In genomic region chr18:79394438-79395307, GRCh38 we compare ENCODE assay signal across 8 cellular contexts. TPM values are rescaled to one million over a fixed set of nuclear protein-coding genes. Genes with fewer than 3 reads are reported as not detected.
DNase-seq lines count a peak whose midpoint lies in the region; ATAC-seq lines count a peak whose summit lies in the region.

No MANE protein-coding gene starts in this region.

- peaks cover 16% of the 10 kb centered on the region for H3K36me3 Mint-ChIP-seq in activated naive CD8-positive, alpha-beta T cell treated with anti-CD3 and anti-CD28 coated beads, Interleukin-2, amount 50 U/mL, for 24 hours (ENCODE audit: low read depth)

- H3K9me3 Mint-ChIP-seq in activated naive CD8-positive, alpha-beta T cell treated with anti-CD3 and anti-CD28 coated beads, Interleukin-2, amount 50 U/mL, for 24 hours: no peaks in the 10 kb centered on the region

- peak overlapping the region; percentile 73 for H3K4me3 Mint-ChIP-seq in activated naive CD8-positive, alpha-beta T cell treated with anti-CD3 and anti-CD28 coated beads, Interleukin-2, amount 50 U/mL, for 24 hours

- DNase-seq in OCI-M1 (lab: John Stamatoyannopoulos, UW): peak; percentile 49
- DNase-seq in activated naive CD8-positive, alpha-beta T cell treated with anti-CD3 and anti-CD28 coated beads, Interleukin-2, amount 50 U/mL, for 24 hours: peak; percentile 86
- peak; percentile 70 for DNase-seq in stimulated activated CD4-positive, alpha-beta T cell treated with anti-CD3 and anti-CD28 coated beads, Interleukin-12 subunit alpha, Interleukin-12 subunit beta, amount 100 ng/mL, for 4 hours
- DNase-seq in mesenteric fat pad (ENCODE audit: low spot score): no peak

- ATAC-seq in GM18498 (IDR thresholded peaks at IDR 0.05; ENCODE audit: unreplicated experiment) (peak; percentile 3), HG03139 (IDR thresholded peaks at IDR 0.05; ENCODE audit: unreplicated experiment) (no peak), HG02763 (IDR thresholded peaks at IDR 0.05; ENCODE audit: unreplicated experiment) (no peak)
- peak; percentile 71 for ATAC-seq in activated naive CD8-positive, alpha-beta T cell treated with anti-CD3 and anti-CD28 coated beads, Interleukin-2, amount 50 U/mL, for 24 hours

- H3K4me1 ChIP-seq in iPS-15b (ENCODE audit: control insufficient read depth, insufficient read depth, low read length): no peaks in the 10 kb centered on the region

- peak overlapping the region; percentile 89 for H3K27ac Mint-ChIP-seq in activated naive CD8-positive, alpha-beta T cell treated with anti-CD3 and anti-CD28 coated beads, Interleukin-2, amount 50 U/mL, for 24 hours

- H3K4me1 Mint-ChIP-seq in activated naive CD8-positive, alpha-beta T cell treated with anti-CD3 and anti-CD28 coated beads, Interleukin-2, amount 50 U/mL, for 24 hours: peaks cover 31% of the 10 kb centered on the region

- peaks cover 65% of the 10 kb centered on the region for H3K27me3 ChIP-seq in iPS-15b (ENCODE audit: control insufficient read depth, insufficient read depth, low read length)

- H3K36me3 ChIP-seq in iPS-15b (ENCODE audit: control insufficient read depth, insufficient read depth, low read length): no peaks in the 10 kb centered on the region

- H3K9me3 ChIP-seq in iPS-15b (ENCODE audit: control insufficient read depth, insufficient read depth, low read length): no peaks in the 10 kb centered on the region

- peaks cover 17% of the 10 kb centered on the region for H3K27me3 Mint-ChIP-seq in activated naive CD8-positive, alpha-beta T cell treated with anti-CD3 and anti-CD28 coated beads, Interleukin-2, amount 50 U/mL, for 24 hours

- no peak overlapping the region for H3K9ac ChIP-seq in iPS-15b (ENCODE audit: low read depth, low read length)

- peak overlapping the region; percentile 41 for H3K4me3 ChIP-seq in iPS-15b (ENCODE audit: low read depth, low read length)

RNA-seq across cellular contexts. Expression of gene NFATC1, which starts 1.1 kb away (rescaled TPM):
- 35.4 TPM for total RNA-seq in mesenteric fat pad

Comparison
In these comparisons a context has a peak if more than half of its experiments do, and no peak if none do; other contexts are left out.
1. ATAC-seq: peak in GM18498 (single experiment) and activated naive CD8-positive, alpha-beta T cell treated with anti-CD3 and anti-CD28 coated beads, Interleukin-2, amount 50 U/mL, for 24 hours (single experiment); none in HG03139 (single experiment) and HG02763 (single experiment).